11 cellular contexts compared by ENCODE assay signal in genomic region chr5:34452170-34452828, GRCh38.
DNase-seq lines count a peak whose midpoint lies in the region; ATAC-seq and TF ChIP-seq lines count a peak whose summit lies in the region.
"Had no signal": no experiment of that assay in that cellular context is flagged by ENCODE, and none has a peak within 500 bp of the region (broad histone marks: within the 10 kb centered on the region; RNA-seq: fewer than 3 reads in every experiment).

No MANE protein-coding gene starts in this region.

- H2AFZ ChIP-seq in PC-9, result no peak overlapping the region

- no peaks in the 10 kb centered on the region for H4K20me1 ChIP-seq in PC-9 (ENCODE audit: insufficient read depth)
- H4K20me1 ChIP-seq: BLaER1 had no signal

- TF ChIP-seq CTCF in cardiac muscle cell (IDR thresholded peaks at IDR 0.05; ENCODE audit: low read depth, low read length) (peak; percentile 35), PC-9 (conservative IDR thresholded peaks at IDR 0.05) (peak; percentile 82)

- no TSS peak for BruUV-seq in PC-9 (replicated peaks; lab: Mats Ljungman, UMichigan)

- no peaks in the 10 kb centered on the region for H3F3A ChIP-seq in PC-9 (ENCODE audit: insufficient read depth, low read depth)

- H3K27me3 ChIP-seq in cardiac muscle cell (no peaks in the 10 kb centered on the region), PC-9 (ENCODE audit: insufficient read depth, low read depth) (peaks cover 13% of the 10 kb centered on the region; the same call in 1 of the 2 replicates)
- H3K27me3 ChIP-seq: BLaER1, MG63 had no signal

- H3K4me1 ChIP-seq in cardiac muscle cell (ENCODE audit: low read depth), result no peaks in the 10 kb centered on the region
- 0 out of 2 replicates have a peak, but pooled peaks cover 4% of the 10 kb centered on the region for H3K4me1 ChIP-seq in PC-9 (replicated peaks; ENCODE audit: insufficient read depth)
- H3K4me1 ChIP-seq: BLaER1 had no signal

- ATAC-seq in Right ventricle myocardium superior (ENCODE audit: poor library complexity) (no peak), HG03280 (IDR thresholded peaks at IDR 0.05; ENCODE audit: unreplicated experiment) (no peak), HG02798 (IDR thresholded peaks at IDR 0.05; ENCODE audit: poor library complexity, unreplicated experiment) (no peak)

- CTCF ChIA-PET in PC-9 (lab: Charles Lee), result no interaction called here

- no peaks in the 10 kb centered on the region for H3K79me2 ChIP-seq in PC-9 (ENCODE audit: low read depth)

- H3K9me3 ChIP-seq in cardiac muscle cell (ENCODE audit: low read depth), result no peaks in the 10 kb centered on the region
- no peaks in the 10 kb centered on the region for H3K9me3 ChIP-seq in PC-9 (ENCODE audit: insufficient read depth, low read depth)
- H3K9me3 ChIP-seq: BLaER1 had no signal

- no peaks in the 10 kb centered on the region for H3K36me3 ChIP-seq in cardiac muscle cell
- no peaks in the 10 kb centered on the region for H3K36me3 ChIP-seq in PC-9 (ENCODE audit: low read depth)
- H3K36me3 ChIP-seq: BLaER1, MG63 had no signal

- DNase-seq in cardiac muscle cell (ENCODE audit: low read depth in 1 of 2, low spot score in 1 of 2) (peak; percentile 21 to 31), Right ventricle myocardium superior (no peak), PC-9 (peak in 1 of 2 experiments; percentile 40), fibroblast of the conjunctiva (ENCODE audit: low read depth) (peak; percentile 17), CD1c-positive myeloid dendritic cell (ENCODE audit: extremely low spot score) (no peak), NCI-H1092 treated with DMSO at 0.1 percent for 48 hours (lab: John Stamatoyannopoulos, UW) (no peak)
- DNase-seq: glutamatergic neuron, MG63 had no signal

- intact Hi-C loops in Right ventricle myocardium superior (cut with DNase I) (no loop called here), PC-9 (cut with micrococcal nuclease; ENCODE audit: unreplicated experiment) (loop anchor here (1.0 to 10.0 kb wide), 3 partner anchors 207 to 1016 kb away; no protein-coding TSS in a partner anchor)

- H3K27ac ChIP-seq in cardiac muscle cell (no peak overlapping the region), PC-9 (no peak overlapping the region)
- H3K27ac ChIP-seq: BLaER1 had no signal

- POLR2A ChIA-PET in PC-9 (lab: Charles Lee; ENCODE audit: unreplicated experiment), result no interaction called here

- H3K9me2 ChIP-seq in PC-9 (ENCODE audit: insufficient read depth), result no peaks in the 10 kb centered on the region

- no peak overlapping the region for H3K4me2 ChIP-seq in PC-9
- H3K4me2 ChIP-seq: BLaER1 had no signal

- H3K4me3 ChIP-seq in cardiac muscle cell, result no peak overlapping the region
- no peak overlapping the region for H3K4me3 ChIP-seq in PC-9
- H3K4me3 ChIP-seq: BLaER1, MG63 had no signal

Comparison
In these comparisons a context has a peak if more than half of its experiments do, and no peak if none do; other contexts are left out.
1. DNase-seq: peak in cardiac muscle cell (2 of 2) and fibroblast of the conjunctiva (single experiment); none in Right ventricle myocardium superior (single experiment), CD1c-positive myeloid dendritic cell (single experiment) and NCI-H1092 treated with DMSO at 0.1 percent for 48 hours (single experiment).